ENCODE assay signal across 8 cellular contexts in the genomic region with DNA sequence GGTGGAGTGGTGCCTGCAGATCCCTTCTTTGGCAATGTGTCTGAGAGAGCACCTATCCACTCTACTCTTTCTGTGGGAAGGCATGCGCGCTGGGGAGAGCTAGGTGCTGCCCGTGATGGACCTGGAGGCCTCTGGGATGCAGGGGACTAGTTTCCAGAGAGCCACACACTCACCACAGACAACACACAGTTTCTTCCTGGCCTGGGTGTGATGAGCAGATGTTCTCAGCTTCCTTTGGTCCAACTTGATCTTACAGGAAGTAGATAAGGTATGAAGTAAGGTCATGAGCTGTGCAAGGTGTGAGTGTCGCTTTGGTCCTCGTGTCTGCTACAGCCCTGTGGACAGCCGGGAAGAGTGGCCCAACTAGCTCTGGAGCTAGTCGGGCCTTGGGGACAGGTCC. TPM values are rescaled to one million over a fixed set of nuclear protein-coding genes. Genes with fewer than 3 reads are reported as not detected.
A peak's percentile ranks its signal among the peaks of the same experiment; 100 is the strongest.
DNase-seq lines count a peak whose midpoint lies in the region; ATAC-seq, FAIRE-seq and TF ChIP-seq lines count a peak whose summit lies in the region.
"Had no signal": no experiment of that assay in that cellular context is flagged by ENCODE, and none has a peak within 500 bp of the region (broad histone marks: within the 10 kb centered on the region; RNA-seq: fewer than 3 reads in every experiment).

No MANE protein-coding gene starts in this region.

- no peaks in the 10 kb centered on the region for H3K27me3 ChIP-seq in SJSA1 (replicated peaks)
- H3K27me3 ChIP-seq in small intestine (ENCODE audit: control insufficient read depth in 2 of 2, insufficient read depth in 2 of 2, low read length in 2 of 2), result no peaks in the 10 kb centered on the region
- no peaks in the 10 kb centered on the region for H3K27me3 ChIP-seq in MG63

- H3K36me3 ChIP-seq in HEK293 (ENCODE audit: control insufficient read depth in 2 of 2, insufficient read depth in 1 of 2, low read length in 2 of 2) (peaks cover 0 to 53% of the 10 kb centered on the region in 2 experiments; a peak in 1 of 3 replicates), SJSA1 (peaks cover 31% of the 10 kb centered on the region), small intestine (ENCODE audit: control insufficient read depth in 2 of 2, insufficient read depth in 2 of 2, low read length in 2 of 2) (no peaks in the 10 kb centered on the region), MG63 (no peaks in the 10 kb centered on the region; the same call in 1 of the 2 replicates)

- no peaks in the 10 kb centered on the region for H3K9me3 Mint-ChIP-seq in central memory CD8-positive, alpha-beta T cell

- H3K4me1 ChIP-seq in HEK293 (ENCODE audit: control insufficient read depth, insufficient read depth, low read length) (peaks cover 16% of the 10 kb centered on the region), SJSA1 (replicated peaks) (peaks cover 60% of the 10 kb centered on the region), small intestine (ENCODE audit: control insufficient read depth in 2 of 2, insufficient read depth in 1 of 2, low read depth in 1 of 2, low read length in 1 of 2) (no peaks in the 10 kb centered on the region)

- no peaks in the 10 kb centered on the region for H3K27me3 Mint-ChIP-seq in central memory CD8-positive, alpha-beta T cell

- TF ChIP-seq CTCF in HEK293 (tag by site-specific recombination; IDR thresholded peaks at IDR 0.05), result no peak

- H3K27ac ChIP-seq in HEK293 (ENCODE audit: extremely low read depth, low read depth, low read length), result no peak overlapping the region
- peak overlapping the region; percentile 64 for H3K27ac ChIP-seq in SJSA1
- peak overlapping the region; percentile 57 to 85 for H3K27ac ChIP-seq in small intestine (ENCODE audit: low read depth in 1 of 2, low read length in 1 of 2)

- POLR2A ChIA-PET in HEK293 (lab: Yijun Ruan, JAX), result interaction anchor here (0.7 kb wide), 1 partner anchor 17 kb away, joined by 3 read pairs; no protein-coding TSS in a partner anchor

- H3K36me3 Mint-ChIP-seq in central memory CD8-positive, alpha-beta T cell (ENCODE audit: insufficient read depth), result peaks cover 6% of the 10 kb centered on the region

- ATAC-seq in central memory CD8-positive, alpha-beta T cell (replicated peaks; ENCODE audit: extremely low read depth, poor library complexity, severe bottlenecking), result no peak
- ATAC-seq: Panc1 had no signal

- CTCF ChIA-PET in HEK293 (lab: Yijun Ruan, JAX), result interaction anchor here (0.6 to 10.1 kb wide), 4 partner anchors 7 to 142 kb away, joined by 4 to 114 read pairs (median 28); partner anchors contain the start of gene SUSD2

- H3K4me3 ChIP-seq in HEK293 (ENCODE audit: low read depth, low read length), result no peak overlapping the region
- no peak overlapping the region for H3K4me3 ChIP-seq in SJSA1
- H3K4me3 ChIP-seq in small intestine (ENCODE audit: low read depth in 1 of 2, low read length in 2 of 2), result no peak overlapping the region
- H3K4me3 ChIP-seq in MG63, result no peak overlapping the region

- peaks cover 75% of the 10 kb centered on the region for H3K4me1 Mint-ChIP-seq in central memory CD8-positive, alpha-beta T cell

- peak overlapping the region; percentile 79 for H3K27ac Mint-ChIP-seq in central memory CD8-positive, alpha-beta T cell (ENCODE audit: low read depth)

- H3K4me3 Mint-ChIP-seq in central memory CD8-positive, alpha-beta T cell, result peak overlapping the region; percentile 93

- H3K9me3 ChIP-seq in HEK293 (ENCODE audit: control insufficient read depth, insufficient read depth, low read depth, low read length) (no peaks in the 10 kb centered on the region), SJSA1 (replicated peaks) (0 out of 2 replicates have a peak, but pooled peaks cover 3% of the 10 kb centered on the region), small intestine (ENCODE audit: control insufficient read depth, low read depth) (no peaks in the 10 kb centered on the region), MG63 (no peaks in the 10 kb centered on the region)

- 78 to 81% (median 79%) methylated on average over 7 of the region's 7 CpGs for WGBS in small intestine, 3 donors

- FAIRE-seq in small intestine (lab: Jason Lieb, UNC), result no peak

- DNase-seq in SJSA1 (ENCODE audit: low read depth in 1 of 2, low spot score in 2 of 2) (no peak), small intestine (peak; percentile 31), AG08395 (ENCODE audit: low spot score) (no peak), MG63 (no peak), SIG-M5 treated with dmso at 0.1 percent for 504 hours (lab: John Stamatoyannopoulos, UW; ENCODE audit: unreplicated experiment) (no peak)
- no peak for DNase-seq in central memory CD8-positive, alpha-beta T cell (ENCODE audit: low spot score in 2 of 2)

TF ChIP-seq in HEK293, 187 proteins besides CTCF, POLR2A, EP300 and RAD21:
- TF ChIP-seq ZBTB17 (tag by site-specific recombination; IDR thresholded peaks at IDR 0.05) (peak; percentile 44; the same call in 1 of the 2 replicates), ZNF692 (tag by site-specific recombination; IDR thresholded peaks at IDR 0.05) (no peak)

RNA-seq across cellular contexts. Expression of gene SUSD2, which starts 27.3 kb away (rescaled TPM):
- total RNA-seq in SJSA1 (2014; rRNA removed; shearing (Covaris generic)), result 0.05 TPM in 1 of 2 replicates, not detected in the other
- 10 to 100 TPM in 1 of 3 donors, 1 to 10 TPM in 2; 6.1 to 15.0 (median 7.6) TPM for polyA plus RNA-seq in small intestine
- 0.20 TPM in 1 of 2 replicates, not detected in the other for total RNA-seq in MG63 (2014; rRNA removed; shearing (Covaris generic); ENCODE audit: low replicate concordance)
